In the genomic region with DNA sequence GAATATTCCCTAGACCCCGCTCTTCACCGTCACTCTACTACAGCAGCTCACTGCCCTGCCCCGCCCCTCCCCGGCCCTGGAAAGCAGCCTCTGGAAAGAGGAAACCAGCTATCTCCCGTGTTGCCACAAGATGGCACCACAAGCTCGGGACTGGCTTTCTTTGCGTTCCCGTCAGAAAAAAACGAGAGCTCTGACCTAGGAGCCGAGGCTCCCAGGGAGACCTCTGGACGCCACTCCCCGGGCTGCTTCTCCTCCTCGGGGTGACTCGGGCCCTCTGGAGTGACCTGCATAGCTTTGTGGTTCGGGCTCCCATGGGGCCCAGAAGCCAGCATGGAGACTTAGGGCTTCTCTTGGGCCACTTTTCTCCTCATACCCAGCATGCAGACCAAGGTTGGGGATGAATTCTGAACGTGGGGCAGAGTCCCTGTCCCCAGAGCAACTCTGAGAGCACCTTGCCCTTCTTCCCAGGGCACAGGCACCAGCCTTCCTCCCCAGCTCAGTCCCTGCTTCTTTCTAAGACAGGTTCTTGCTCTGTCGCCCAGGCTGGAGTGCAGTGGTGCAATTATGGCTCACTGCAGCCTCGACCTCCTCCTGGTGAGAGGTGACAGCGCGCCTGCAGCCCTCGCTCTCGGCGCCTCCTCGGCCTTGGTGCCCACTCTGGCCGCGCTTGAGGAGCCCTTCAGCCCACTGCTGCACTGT, we compare ENCODE assay signal across 8 cellular contexts. TPM values are rescaled to one million over a fixed set of nuclear protein-coding genes. Genes with fewer than 3 reads are reported as not detected.
DNase-seq lines count a peak whose midpoint lies in the region; ATAC-seq and TF ChIP-seq lines count a peak whose summit lies in the region.

No MANE protein-coding gene starts in this region.

- H3K4me3 ChIP-seq in GM06990 (replicated peaks; ENCODE audit: low read depth, low read length), result no peak overlapping the region
- peak overlapping the region in 3 of 4 donors; percentile 1 to 35 (median 35) for H3K4me3 ChIP-seq in upper lobe of left lung

- no peaks in the 10 kb centered on the region for H3K36me3 ChIP-seq in GM06990 (ENCODE audit: control insufficient read depth, insufficient read depth, low read length)
- H3K36me3 ChIP-seq in upper lobe of left lung, result no peaks in the 10 kb centered on the region

- DNase-seq in GM06990 (ENCODE audit: extremely low read depth, insufficient read length) (peak; percentile 63), NAMALWA (ENCODE audit: low spot score) (peak; percentile 90), SKM-1 (lab: John Stamatoyannopoulos, UW; ENCODE audit: unreplicated experiment) (peak; percentile 73), Right ventricle myocardium inferior (ENCODE audit: missing footprints) (peak; percentile 89), posterior cingulate gyrus (peak; percentile 63 to 96 (median 78)), upper lobe of left lung (peak; percentile 85 to 88)
- peak; percentile 80 for DNase-seq in activated naive CD4-positive, alpha-beta T cell treated with anti-CD3 and anti-CD28 coated beads, Interleukin-2, amount 50 U/mL, for 16 hours

- intact Hi-C loops in Right ventricle myocardium inferior (cut with DNase I), result loop anchor here (2.0 to 10.0 kb wide), 3 partner anchors 64 to 342 kb away; a partner anchor contains a TSS
- intact Hi-C loops in posterior cingulate gyrus (cut with DNase I), result loop anchor here (1.0 to 10.0 kb wide), 3 partner anchors 62 to 349 kb away; no protein-coding TSS in a partner anchor

- H3K9me3 ChIP-seq in upper lobe of left lung, result no peaks in the 10 kb centered on the region

- no peak for TF ChIP-seq EP300 in upper lobe of left lung (IDR thresholded peaks at IDR 0.05)

- ATAC-seq in Right ventricle myocardium inferior, result peak; percentile 92
- ATAC-seq in upper lobe of left lung (ENCODE audit: low FRiP score in 2 of 2), result peak; percentile 93 to 94
- ATAC-seq in GM21576 (IDR thresholded peaks at IDR 0.05; ENCODE audit: unreplicated experiment), result no peak

- TF ChIP-seq POLR2A in upper lobe of left lung (IDR thresholded peaks at IDR 0.05), result no peak

- peaks cover 6 to 22% (median 9%) of the 10 kb centered on the region in 4 donors for H3K4me1 ChIP-seq in upper lobe of left lung

- 15 to 28% methylated on average over 15 to 18 of the region's 26 CpGs for WGBS in upper lobe of left lung, 2 donors

- H3K27me3 ChIP-seq in GM06990 (replicated peaks; ENCODE audit: control insufficient read depth, insufficient read depth, low read length), result no peaks in the 10 kb centered on the region
- no peaks in the 10 kb centered on the region for H3K27me3 ChIP-seq in upper lobe of left lung

- H3K27ac ChIP-seq in upper lobe of left lung, result peak overlapping the region in 1 of 4 donors; percentile 3

- TF ChIP-seq CTCF in GM06990 (IDR thresholded peaks at IDR 0.05; ENCODE audit: insufficient read depth, low read length, poor library complexity, severe bottlenecking), result peak; percentile 88
- peak; percentile 85 to 91 (median 88) for TF ChIP-seq CTCF in upper lobe of left lung (IDR thresholded peaks at IDR 0.05)

RNA-seq across cellular contexts. Expression of a gene that starts 19.0 kb away (rescaled TPM):
- total RNA-seq in Right ventricle myocardium inferior (31.2 TPM), upper lobe of left lung (10 to 100 TPM; 12.2 to 23.3 (median 18.3) TPM)

RNA-seq across cellular contexts. Expression of a gene that starts 21.4 kb away (rescaled TPM):
- 22.3 TPM for total RNA-seq in Right ventricle myocardium inferior
- 100 to 1,000 TPM in 2 of 6 donors, 10 to 100 TPM in 4; 63.1 to 247 (median 92.9) TPM for total RNA-seq in upper lobe of left lung

RNA-seq across cellular contexts. Expression of a gene that starts 46.9 kb away (rescaled TPM):
- total RNA-seq in Right ventricle myocardium inferior (15.9 TPM), upper lobe of left lung (10 to 100 TPM in 2 of 6 donors, 1 to 10 TPM in 4; 6.0 to 25.9 (median 8.0) TPM)
